Comparison of ENCODE assay signal across 20 cellular contexts in genomic region chr4:165965503-165965902, GRCh38.
A peak's percentile ranks its signal among the peaks of the same experiment; 100 is the strongest.
DNase-seq lines count a peak whose midpoint lies in the region; ATAC-seq, FAIRE-seq and TF ChIP-seq lines count a peak whose summit lies in the region.
"Had no signal": no experiment of that assay in that cellular context is flagged by ENCODE, and none has a peak within 500 bp of the region (broad histone marks: within the 10 kb centered on the region; RNA-seq: fewer than 3 reads in every experiment).

No MANE protein-coding gene starts in this region.

- H3K9me3 Mint-ChIP-seq in endothelial cell (ENCODE audit: unreplicated experiment), result no peaks in the 10 kb centered on the region
- peaks cover 31% of the 10 kb centered on the region for H3K9me3 Mint-ChIP-seq in endodermal cell

- H3K4me3 Mint-ChIP-seq in endothelial cell (ENCODE audit: unreplicated experiment), result peak overlapping the region; percentile 43
- H3K4me3 Mint-ChIP-seq in endodermal cell, result no peak overlapping the region
- H3K4me3 Mint-ChIP-seq: CD8-positive, alpha-beta memory T cell had no signal

- H3K36me3 Mint-ChIP-seq in endothelial cell (ENCODE audit: low read depth, unreplicated experiment), result peaks cover 16% of the 10 kb centered on the region
- peaks cover 7% of the 10 kb centered on the region for H3K36me3 Mint-ChIP-seq in endodermal cell (ENCODE audit: low read depth)
- H3K36me3 Mint-ChIP-seq: CD8-positive, alpha-beta memory T cell had no signal

- H3K27me3 Mint-ChIP-seq in endothelial cell (ENCODE audit: unreplicated experiment) (no peaks in the 10 kb centered on the region), endodermal cell (ENCODE audit: insufficient read depth) (no peaks in the 10 kb centered on the region)
- H3K27me3 Mint-ChIP-seq: CD8-positive, alpha-beta memory T cell had no signal

- no peak overlapping the region for H3K4me3 ChIP-seq in endodermal cell (ENCODE audit: low read length)
- H3K4me3 ChIP-seq: BLaER1, GM12878, MG63, SJCRH30 had no signal

- TF ChIP-seq CTCF in endothelial cell (IDR thresholded peaks at IDR 0.05; ENCODE audit: unreplicated experiment) (no peak), endodermal cell (conservative IDR thresholded peaks at IDR 0.05) (no peak)

- ATAC-seq in esophagus mucosa, result no peak
- ATAC-seq: GM12878, Panc1 had no signal

- 76 to 79% methylated on average over 2 of the region's 2 CpGs for WGBS in endodermal cell (ENCODE audit: insufficient coverage in 1 of 2, insufficient read length in 1 of 2), 2 experiments

- H3K9me3 ChIP-seq in endodermal cell (ENCODE audit: control insufficient read depth, low read length), result peaks cover 9% of the 10 kb centered on the region
- H3K9me3 ChIP-seq: BLaER1, MG63, SJCRH30 had no signal

- H3K27ac Mint-ChIP-seq in endothelial cell (ENCODE audit: unreplicated experiment) (no peak overlapping the region), endodermal cell (no peak overlapping the region)
- H3K27ac Mint-ChIP-seq: CD8-positive, alpha-beta memory T cell had no signal

- H3K9ac ChIP-seq in endodermal cell (ENCODE audit: extremely low read depth, low read length, poor library complexity, severe bottlenecking), result no peak overlapping the region
- H3K9ac ChIP-seq: BLaER1 had no signal

- DNase-seq in ELR (ENCODE audit: low read depth) (peak; percentile 53), RCC 7860 (ENCODE audit: low spot score) (peak; percentile 24), endothelial cell (ENCODE audit: low spot score) (no peak), renal cortical epithelial cell (ENCODE audit: low read depth) (peak; percentile 16), NCI-H1092 treated with DMSO at 0.1 percent for 48 hours (lab: John Stamatoyannopoulos, UW) (no peak), endodermal cell (no peak)
- DNase-seq: CD8-positive, alpha-beta memory T cell; KG1; MG63; NCI-H187 treated with DMSO at 0.1 percent for 48 hours; NCI-H446; NCI-H748 treated with DMSO at 0.1 percent for 48 hours; SJCRH30; SW 1271 had no signal

- no peak overlapping the region for H3K27ac ChIP-seq in endodermal cell (ENCODE audit: low read depth, low read length)
- H3K27ac ChIP-seq: BLaER1, SJCRH30 had no signal

- no peaks in the 10 kb centered on the region for H3K36me3 ChIP-seq in endodermal cell (ENCODE audit: control insufficient read depth, insufficient read depth, low read length)
- H3K36me3 ChIP-seq: BLaER1, MG63, SJCRH30 had no signal

- no peaks in the 10 kb centered on the region for H3K27me3 ChIP-seq in endodermal cell (ENCODE audit: control insufficient read depth, insufficient read depth, low read length, poor library complexity, severe bottlenecking)
- H3K27me3 ChIP-seq: BLaER1, MG63, SJCRH30 had no signal

- H3K4me1 ChIP-seq in endodermal cell (ENCODE audit: control insufficient read depth, insufficient read depth, low read length), result no peaks in the 10 kb centered on the region
- H3K4me1 ChIP-seq: BLaER1, SJCRH30 had no signal

- H3K4me1 Mint-ChIP-seq in endothelial cell (ENCODE audit: unreplicated experiment) (no peaks in the 10 kb centered on the region), endodermal cell (no peaks in the 10 kb centered on the region)
- H3K4me1 Mint-ChIP-seq: CD8-positive, alpha-beta memory T cell had no signal

- FAIRE-seq in RCC 7860 (lab: Jason Lieb, UNC), result no peak
- FAIRE-seq: GM12878, GM18507, GM19239 had no signal

Comparison
In these comparisons a context has a peak if more than half of its experiments do, and no peak if none do; other contexts are left out.
1. DNase-seq: peak in ELR (single experiment), RCC 7860 (single experiment) and renal cortical epithelial cell (single experiment); none in endothelial cell (single experiment), NCI-H1092 treated with DMSO at 0.1 percent for 48 hours (single experiment) and endodermal cell (single experiment).